In genomic region chr1:175820456-175820855, GRCh38 we compare ENCODE assay signal across 36 cellular contexts.
"Had no signal": no experiment of that assay in that cellular context is flagged by ENCODE, and none has a peak within 500 bp of the region (broad histone marks: within the 10 kb centered on the region; RNA-seq: fewer than 3 reads in every experiment).

No MANE protein-coding gene starts in this region.

- H3K36me3 Mint-ChIP-seq: activated CD4-positive, alpha-beta memory T cell treated with anti-CD3 and anti-CD28 coated beads for 36 hours; activated CD8-positive, alpha-beta memory T cell treated with anti-CD3 and anti-CD28 coated beads, Interleukin-2, amount 10 ng/mL, durations not matched to agents 7 days and 5 days; activated naive CD4-positive, alpha-beta T cell treated with anti-CD3 and anti-CD28 coated beads, Interleukin-2, amount 50 U/mL, for 24 hours; activated naive CD8-positive, alpha-beta T cell treated with anti-CD3 and anti-CD28 coated beads for 36 hours; brain; T-cell had no signal

- H3K9me3 Mint-ChIP-seq: activated CD4-positive, alpha-beta memory T cell treated with anti-CD3 and anti-CD28 coated beads for 36 hours; activated CD4-positive, alpha-beta T cell treated with anti-CD3 and anti-CD28 coated beads, Interleukin-2, amount 10 ng/mL, durations not matched to agents 24 days and 14 days; activated naive CD4-positive, alpha-beta T cell treated with anti-CD3 and anti-CD28 coated beads for 36 hours; activated naive CD8-positive, alpha-beta T cell treated with anti-CD3 and anti-CD28 coated beads for 36 hours; activated naive CD8-positive, alpha-beta T cell treated with anti-CD3 and anti-CD28 coated beads, Interleukin-2, amount 50 U/mL, for 24 hours; activated T-helper 1 cell treated with anti-CD3 and anti-CD28 coated beads, Interleukin-12 subunit alpha, Interleukin-12 subunit beta, Interleukin-2, Interleukin-4 antibody, amounts not matched to agents 30 ng/mL and 10 ng/mL and 1 ng/mL, durations not matched to agents 14 hours and 24 hours and 36 hours; activated T-helper 2 cell treated with anti-CD3 and anti-CD28 coated beads, Interferon-gamma antibody, Interleukin-2, Interleukin-4, amounts not matched to agents 10 μg/mL and 5 μg/mL and 100 μg/mL, durations not matched to agents 14 hours and 24 hours and 36 hours; central memory CD8-positive, alpha-beta T cell; effector memory CD8-positive, alpha-beta T cell; T-cell; T-helper 2 cell treated with Interferon-gamma antibody and Interleukin-4, amounts not matched to agents 5 μg/mL and 100 μg/mL, for 36 hours had no signal

- H3K4me1 Mint-ChIP-seq: activated CD4-positive, alpha-beta T cell treated with anti-CD3 and anti-CD28 coated beads for 36 hours; activated CD4-positive, alpha-beta T cell treated with anti-CD3 and anti-CD28 coated beads, Interleukin-2, amount 10 ng/mL, durations not matched to agents 24 days and 14 days; activated CD8-positive, alpha-beta memory T cell treated with anti-CD3 and anti-CD28 coated beads, Interleukin-2, amount 10 ng/mL, durations not matched to agents 7 days and 5 days; activated naive CD4-positive, alpha-beta T cell treated with anti-CD3 and anti-CD28 coated beads, Interleukin-2, amount 50 U/mL, for 24 hours; activated naive CD8-positive, alpha-beta T cell treated with anti-CD3 and anti-CD28 coated beads for 36 hours; activated naive CD8-positive, alpha-beta T cell treated with anti-CD3 and anti-CD28 coated beads, Interleukin-2, amount 50 U/mL, for 24 hours; brain; central memory CD8-positive, alpha-beta T cell; T-cell; T-helper 17 cell had no signal

- H3K27ac Mint-ChIP-seq: activated CD4-positive, alpha-beta memory T cell treated with anti-CD3 and anti-CD28 coated beads for 36 hours; activated CD4-positive, alpha-beta T cell treated with anti-CD3 and anti-CD28 coated beads for 36 hours; activated CD4-positive, alpha-beta T cell treated with anti-CD3 and anti-CD28 coated beads, Interleukin-2, amount 10 ng/mL, durations not matched to agents 24 days and 14 days; activated CD8-positive, alpha-beta memory T cell treated with anti-CD3 and anti-CD28 coated beads, Interleukin-2, amount 10 ng/mL, durations not matched to agents 7 days and 5 days; activated CD8-positive, alpha-beta T cell treated with anti-CD3 and anti-CD28 coated beads, Interleukin-2, amount 10 ng/mL, durations not matched to agents 7 days and 5 days; activated naive CD4-positive, alpha-beta T cell treated with anti-CD3 and anti-CD28 coated beads for 36 hours; activated naive CD4-positive, alpha-beta T cell treated with anti-CD3 and anti-CD28 coated beads, Interleukin-2, amount 50 U/mL, for 24 hours; activated naive CD8-positive, alpha-beta T cell treated with anti-CD3 and anti-CD28 coated beads for 36 hours; activated naive CD8-positive, alpha-beta T cell treated with anti-CD3 and anti-CD28 coated beads, Interleukin-2, amount 50 U/mL, for 24 hours; activated T-helper 1 cell treated with anti-CD3 and anti-CD28 coated beads, Interleukin-12 subunit alpha, Interleukin-12 subunit beta, Interleukin-2, Interleukin-4 antibody, amounts not matched to agents 30 ng/mL and 10 ng/mL and 1 ng/mL, durations not matched to agents 14 hours and 24 hours and 36 hours; activated T-helper 2 cell treated with anti-CD3 and anti-CD28 coated beads, Interferon-gamma antibody, Interleukin-2, Interleukin-4, amounts not matched to agents 10 μg/mL and 5 μg/mL and 100 μg/mL, durations not matched to agents 14 hours and 24 hours and 36 hours; brain; effector memory CD8-positive, alpha-beta T cell; T-cell; T-helper 17 cell; T-helper 2 cell treated with Interferon-gamma antibody and Interleukin-4, amounts not matched to agents 5 μg/mL and 100 μg/mL, for 36 hours had no signal

- H3K4me1 ChIP-seq: adrenal gland, esophagus muscularis mucosa, foreskin keratinocyte, gastrocnemius medialis had no signal

- ATAC-seq: activated CD4-positive, alpha-beta T cell treated with anti-CD3 and anti-CD28 coated beads for 36 hours; activated CD8-positive, alpha-beta memory T cell treated with anti-CD3 and anti-CD28 coated beads, Interleukin-2, amount 10 ng/mL, durations not matched to agents 7 days and 5 days; activated CD8-positive, alpha-beta T cell treated with anti-CD3 and anti-CD28 coated beads, Interleukin-2, amount 10 ng/mL, durations not matched to agents 7 days and 5 days; activated naive CD8-positive, alpha-beta T cell treated with anti-CD3 and anti-CD28 coated beads, Interleukin-2, amount 50 U/mL, for 24 hours; effector memory CD8-positive, alpha-beta T cell; foreskin keratinocyte; gastrocnemius medialis; T-cell; T-helper 17 cell had no signal

- H3K36me3 ChIP-seq: adrenal gland, esophagus muscularis mucosa, gastrocnemius medialis had no signal

- H3K27ac ChIP-seq: adrenal gland, coronary artery, esophagus muscularis mucosa, foreskin keratinocyte, gastrocnemius medialis had no signal

- H3K27me3 ChIP-seq: adrenal gland, esophagus muscularis mucosa, foreskin keratinocyte, gastrocnemius medialis had no signal

- H3K4me3 Mint-ChIP-seq: activated CD4-positive, alpha-beta memory T cell treated with anti-CD3 and anti-CD28 coated beads for 36 hours; activated CD4-positive, alpha-beta T cell treated with anti-CD3 and anti-CD28 coated beads for 36 hours; activated CD4-positive, alpha-beta T cell treated with anti-CD3 and anti-CD28 coated beads, Interleukin-2, amount 10 ng/mL, durations not matched to agents 24 days and 14 days; activated CD8-positive, alpha-beta memory T cell treated with anti-CD3 and anti-CD28 coated beads, Interleukin-2, amount 10 ng/mL, durations not matched to agents 7 days and 5 days; activated CD8-positive, alpha-beta T cell treated with anti-CD3 and anti-CD28 coated beads, Interleukin-2, amount 10 ng/mL, durations not matched to agents 7 days and 5 days; activated naive CD4-positive, alpha-beta T cell treated with anti-CD3 and anti-CD28 coated beads for 36 hours; activated naive CD4-positive, alpha-beta T cell treated with anti-CD3 and anti-CD28 coated beads, Interleukin-2, amount 50 U/mL, for 24 hours; activated naive CD8-positive, alpha-beta T cell treated with anti-CD3 and anti-CD28 coated beads for 36 hours; activated naive CD8-positive, alpha-beta T cell treated with anti-CD3 and anti-CD28 coated beads, Interleukin-2, amount 50 U/mL, for 24 hours; activated T-helper 1 cell treated with anti-CD3 and anti-CD28 coated beads, Interleukin-12 subunit alpha, Interleukin-12 subunit beta, Interleukin-2, Interleukin-4 antibody, amounts not matched to agents 30 ng/mL and 10 ng/mL and 1 ng/mL, durations not matched to agents 14 hours and 24 hours and 36 hours; brain; central memory CD8-positive, alpha-beta T cell; effector memory CD8-positive, alpha-beta T cell; T-cell; T-helper 17 cell; T-helper 2 cell treated with Interferon-gamma antibody and Interleukin-4, amounts not matched to agents 5 μg/mL and 100 μg/mL, for 36 hours had no signal

- H3K9me3 ChIP-seq: adrenal gland, gastrocnemius medialis had no signal

- DNase-seq: activated CD4-positive, alpha-beta memory T cell treated with anti-CD3 and anti-CD28 coated beads for 36 hours; activated CD4-positive, alpha-beta T cell treated with anti-CD3 and anti-CD28 coated beads for 36 hours; activated CD4-positive, alpha-beta T cell treated with anti-CD3 and anti-CD28 coated beads, Interleukin-2, amount 10 ng/mL, durations not matched to agents 24 days and 14 days; activated CD4-positive, CD25-positive, alpha-beta regulatory T cell; activated CD4-positive, CD25-positive, alpha-beta regulatory T cell treated with anti-CD3 and anti-CD28 coated beads, Interleukin-2, amount 50 U/mL, for 72 hours; activated CD8-positive, alpha-beta memory T cell treated with anti-CD3 and anti-CD28 coated beads, Interleukin-2, amount 10 ng/mL, durations not matched to agents 7 days and 5 days; activated CD8-positive, alpha-beta memory T cell treated with anti-CD3 and anti-CD28 coated beads, Interleukin-2, amount 50 U/mL, for 4 hours; activated CD8-positive, alpha-beta T cell treated with anti-CD3 and anti-CD28 coated beads, Interleukin-2, amount 10 ng/mL, durations not matched to agents 7 days and 5 days; activated effector memory CD4-positive, alpha-beta T cell treated with anti-CD3 and anti-CD28 coated beads, Interleukin-2, amount 50 U/mL, for 16 hours; activated naive CD4-positive, alpha-beta T cell treated with anti-CD3 and anti-CD28 coated beads for 36 hours; activated naive CD8-positive, alpha-beta T cell treated with anti-CD3 and anti-CD28 coated beads for 36 hours; activated naive CD8-positive, alpha-beta T cell treated with anti-CD3 and anti-CD28 coated beads, Interleukin-2, amount 50 U/mL, for 24 hours; activated T-cell treated with anti-CD3 and anti-CD28 coated beads, Interleukin-2, amount 50 U/mL, for 1 hour; activated T-cell treated with anti-CD3 and anti-CD28 coated beads, Interleukin-2, amount 50 U/mL, for 48 hours; adrenal gland; amygdala; aorta; dermis blood vessel endothelial cell; effector CD4-positive, alpha-beta T cell; effector memory CD8-positive, alpha-beta T cell; erythroblast; foreskin keratinocyte; gastrocnemius medialis; glutamatergic neuron; SW 1271; T-cell; T-helper 17 cell; T1000 had no signal

- H3K4me3 ChIP-seq: adrenal gland, coronary artery, esophagus muscularis mucosa, gastrocnemius medialis had no signal
